In genomic region chrX:136954930-136955329, GRCh38 we compare ENCODE assay signal across 8 cellular contexts.
DNase-seq lines count a peak whose midpoint lies in the region; ATAC-seq and TF ChIP-seq lines count a peak whose summit lies in the region.

No MANE protein-coding gene starts in this region.

- TF ChIP-seq CTCF in gastroesophageal sphincter (IDR thresholded peaks at IDR 0.05): peak in 3 of 4 experiments; percentile 29 to 50 (median 32)
- no peak for TF ChIP-seq CTCF in GM20000 (IDR thresholded peaks at IDR 0.05; ENCODE audit: extremely low read depth, missing control alignments)

- H3K4me1 ChIP-seq in gastroesophageal sphincter: peaks cover 0 to 5% (median 0%) of the 10 kb centered on the region in 3 donors

- DNase-seq in AML-193 (lab: John Stamatoyannopoulos, UW): peak; percentile 8 to 19
- peak; percentile 21 for DNase-seq in H4 (ENCODE audit: low spot score)
- peak; percentile 49 for DNase-seq in SK-MEL-5 (ENCODE audit: low read depth, low spot score)
- DNase-seq in GM20000 (ENCODE audit: low spot score): no peak
- no peak for DNase-seq in activated CD4-positive, alpha-beta T cell treated with anti-CD3 and anti-CD28 coated beads, Interleukin-2, amount 50 U/mL, for 1 hour
- no peak for DNase-seq in amniotic stem cell (lab: John Stamatoyannopoulos, UW)

- H3K9me3 ChIP-seq in gastroesophageal sphincter: no peaks in the 10 kb centered on the region

- in situ Hi-C loops in SK-MEL-5 (cut with HindIII; ENCODE audit: low pct_unique_long_range_greater_than_20kb, low sequenced_read_pairs): no loop called here

- no peaks in the 10 kb centered on the region for H3K36me3 ChIP-seq in gastroesophageal sphincter

- no peak for TF ChIP-seq EP300 in gastroesophageal sphincter (IDR thresholded peaks at IDR 0.05)

- H3K4me3 ChIP-seq in gastroesophageal sphincter: no peak overlapping the region

- H3K27ac ChIP-seq in gastroesophageal sphincter: no peak overlapping the region

- no peaks in the 10 kb centered on the region for H3K27me3 ChIP-seq in gastroesophageal sphincter

- no peak for TF ChIP-seq POLR2A in gastroesophageal sphincter (IDR thresholded peaks at IDR 0.05)

- ATAC-seq in gastroesophageal sphincter (no peak), GM18517 (IDR thresholded peaks at IDR 0.05; ENCODE audit: unreplicated experiment) (no peak)

- WGBS in gastroesophageal sphincter (ENCODE audit: low coverage in 1 of 2), 2 donors: 4 to 14% methylated on average over 4 of the region's 4 CpGs

Comparison
In these comparisons a context has a peak if more than half of its experiments do, and no peak if none do; other contexts are left out.
1. DNase-seq: peak in AML-193 (2 of 2), H4 (single experiment) and SK-MEL-5 (single experiment); none in GM20000 (single experiment), activated CD4-positive, alpha-beta T cell treated with anti-CD3 and anti-CD28 coated beads, Interleukin-2, amount 50 U/mL, for 1 hour (single experiment) and amniotic stem cell (single experiment).